In genomic region chr19:14775326-14775725, GRCh38 we compare ENCODE assay signal across 8 cellular contexts. TPM values are rescaled to one million over a fixed set of nuclear protein-coding genes. Genes with fewer than 3 reads are reported as not detected.
"Had no signal": no experiment of that assay in that cellular context is flagged by ENCODE, and none has a peak within 500 bp of the region (broad histone marks: within the 10 kb centered on the region; RNA-seq: fewer than 3 reads in every experiment).

No MANE protein-coding gene starts in this region.

RNA-seq across cellular contexts. Expression of gene ADGRE2, which starts 3.0 kb away (rescaled TPM):
- polyA plus RNA-seq: neural cell had no signal

RNA-seq across cellular contexts. Expression of gene OR7A5, which starts 59.7 kb away (rescaled TPM):
- total RNA-seq: activated CD8-positive, alpha-beta T cell treated with anti-CD3 and anti-CD28 coated beads, Interleukin-2, amount 10 ng/mL, durations not matched to agents 7 days and 5 days; activated naive CD4-positive, alpha-beta T cell treated with anti-CD3 and anti-CD28 coated beads, Interleukin-2, amount 50 U/mL, for 72 hours; hepatocyte; lung microvascular endothelial cell; sigmoid colon; transverse colon had no signal
- polyA plus RNA-seq: hepatocyte, neural cell, ovary, sigmoid colon had no signal

RNA-seq across cellular contexts. Expression of gene OR7C1, which starts 59.7 kb away (rescaled TPM):
- total RNA-seq: activated CD8-positive, alpha-beta T cell treated with anti-CD3 and anti-CD28 coated beads, Interleukin-2, amount 10 ng/mL, durations not matched to agents 7 days and 5 days; activated naive CD4-positive, alpha-beta T cell treated with anti-CD3 and anti-CD28 coated beads, Interleukin-2, amount 50 U/mL, for 72 hours; lung microvascular endothelial cell had no signal
- polyA plus RNA-seq: neural cell had no signal
